14 cellular contexts compared by ENCODE assay signal in genomic region chr21:45947716-45948255, GRCh38. TPM values are rescaled to one million over a fixed set of nuclear protein-coding genes. Genes with fewer than 3 reads are reported as not detected.
DNase-seq lines count a peak whose midpoint lies in the region; TF ChIP-seq lines count a peak whose summit lies in the region.
"Had no signal": no experiment of that assay in that cellular context is flagged by ENCODE, and none has a peak within 500 bp of the region (broad histone marks: within the 10 kb centered on the region; RNA-seq: fewer than 3 reads in every experiment).

No MANE protein-coding gene starts in this region.

- no peak overlapping the region for H2BK120ac ChIP-seq in trophoblast cell (ENCODE audit: insufficient read depth, low read length, poor library complexity)

- no peak overlapping the region for H2AK5ac ChIP-seq in trophoblast cell (ENCODE audit: low read length)

- H2BK5ac ChIP-seq in trophoblast cell (ENCODE audit: low read depth, low read length, poor library complexity), result no peak overlapping the region

- no CpG with 5 or more reads among the region's 16 CpGs for WGBS in trophoblast cell (ENCODE audit: extremely low coverage, insufficient coverage, insufficient read length)

- H3K27me3 ChIP-seq in BLaER1 (no peaks in the 10 kb centered on the region), H7 (ENCODE audit: control insufficient read depth, insufficient read depth, low read length) (no peaks in the 10 kb centered on the region), osteoblast (ENCODE audit: insufficient read depth, low read length) (peaks cover 14% of the 10 kb centered on the region), trophoblast cell (ENCODE audit: insufficient read depth, low read length) (no peaks in the 10 kb centered on the region)

- H3K4ac ChIP-seq in trophoblast cell (ENCODE audit: low read depth, low read length), result no peak overlapping the region

- no peak overlapping the region for H3K18ac ChIP-seq in trophoblast cell (ENCODE audit: low read length)

- TF ChIP-seq CTCF in osteoblast (IDR thresholded peaks at IDR 0.05; ENCODE audit: extremely low read depth, low read depth, low read length), result no peak

- no peak overlapping the region for H4K91ac ChIP-seq in trophoblast cell (ENCODE audit: low read depth, low read length)

- H3K27ac ChIP-seq in BLaER1, result no peak overlapping the region
- H3K27ac ChIP-seq in osteoblast (ENCODE audit: low read depth, low read length), result no peak overlapping the region
- no peak overlapping the region for H3K27ac ChIP-seq in trophoblast cell (ENCODE audit: low read depth, low read length)
- H3K27ac ChIP-seq: C4-2B had no signal

- H3K4me2 ChIP-seq in BLaER1 (peak overlapping the region; percentile 29; the same call in 1 of the 2 replicates), osteoblast (ENCODE audit: insufficient read depth, low read length) (no peak overlapping the region), trophoblast cell (ENCODE audit: low read length) (no peak overlapping the region)

- no peak overlapping the region for H2BK12ac ChIP-seq in trophoblast cell (ENCODE audit: low read length)

- DNase-seq in H7 (peak; percentile 31), ecto neural progenitor cell (ENCODE audit: low spot score) (peak; percentile 32), osteoblast (ENCODE audit: insufficient read length, low spot score, missing footprints) (peak; percentile 71), occipital lobe (lab: John Stamatoyannopoulos, UW) (no peak), trophoblast cell (no peak)
- DNase-seq in activated CD4-positive, alpha-beta T cell treated with anti-CD3 and anti-CD28 coated beads, Interleukin-2, amount 50 U/mL, for 48 hours, result no peak
- DNase-seq: CD4-positive, CD25-positive, alpha-beta regulatory T cell; CD8-positive, alpha-beta T cell; DND-41; GOT3; HCEC 1CT had no signal

- no peak overlapping the region for H3K14ac ChIP-seq in trophoblast cell (ENCODE audit: low read length)

- H3K9ac ChIP-seq in BLaER1 (no peak overlapping the region), trophoblast cell (ENCODE audit: low read length) (no peak overlapping the region)

- H3K36me3 ChIP-seq in BLaER1 (no peaks in the 10 kb centered on the region), H7 (replicated peaks; ENCODE audit: control insufficient read depth, insufficient read depth, low read length) (no peaks in the 10 kb centered on the region), osteoblast (ENCODE audit: insufficient read depth, low read length) (no peaks in the 10 kb centered on the region), trophoblast cell (ENCODE audit: control insufficient read depth in 1 of 2, insufficient read depth in 2 of 2, low read length in 2 of 2) (no peaks in the 10 kb centered on the region)

- H3K79me2 ChIP-seq in osteoblast (ENCODE audit: insufficient read depth, low read length), result no peaks in the 10 kb centered on the region
- no peaks in the 10 kb centered on the region for H3K79me2 ChIP-seq in trophoblast cell (ENCODE audit: control insufficient read depth, insufficient read depth, low read length, poor library complexity)

- H2AFZ ChIP-seq in osteoblast (ENCODE audit: low read length) (no peak overlapping the region), trophoblast cell (ENCODE audit: insufficient read depth, low read length, poor library complexity) (no peak overlapping the region)

- H4K20me1 ChIP-seq in BLaER1 (no peaks in the 10 kb centered on the region), osteoblast (ENCODE audit: insufficient read depth, low read length) (no peaks in the 10 kb centered on the region)

- H3K4me3 ChIP-seq in BLaER1 (no peak overlapping the region), H7 (ENCODE audit: insufficient read depth, low read depth, low read length) (no peak overlapping the region), osteoblast (ENCODE audit: insufficient read depth, low read length) (no peak overlapping the region), trophoblast cell (ENCODE audit: low read depth, low read length) (no peak overlapping the region)

- no peak overlapping the region for H4K12ac ChIP-seq in trophoblast cell (ENCODE audit: low read depth, low read length)

- H3K79me1 ChIP-seq in trophoblast cell (ENCODE audit: low read length), result no peaks in the 10 kb centered on the region

- no peak overlapping the region for H3K23ac ChIP-seq in trophoblast cell (ENCODE audit: low read length)

- H3K4me1 ChIP-seq in BLaER1 (peaks cover 52% of the 10 kb centered on the region), osteoblast (ENCODE audit: insufficient read depth, low read length) (peaks cover 7% of the 10 kb centered on the region), trophoblast cell (ENCODE audit: control insufficient read depth in 1 of 2, insufficient read depth in 2 of 2, low read length in 2 of 2) (no peaks in the 10 kb centered on the region)

- H4K8ac ChIP-seq in trophoblast cell (ENCODE audit: low read depth, low read length), result no peak overlapping the region

- peaks cover 10% of the 10 kb centered on the region; the same call in 1 of the 2 replicates for H3K9me3 ChIP-seq in BLaER1
- no peaks in the 10 kb centered on the region for H3K9me3 ChIP-seq in osteoblast (ENCODE audit: low read depth, low read length)
- peaks cover 9% of the 10 kb centered on the region for H3K9me3 ChIP-seq in trophoblast cell (ENCODE audit: insufficient read depth, low read depth, low read length)
- H3K9me3 ChIP-seq: Caco-2 had no signal

RNA-seq across cellular contexts. Expression of gene COL6A1, which starts 33.8 kb away (rescaled TPM):
- total RNA-seq in H7 (2014; rRNA removed; shearing (Covaris generic)), result 243 and 283 TPM in 2 replicates
- total RNA-seq in osteoblast (1,531 and 1,612 TPM in 2 replicates), occipital lobe (41.0 TPM)
- polyA plus RNA-seq in trophoblast cell (2013), result 53.0 and 55.7 TPM in 2 replicates

Comparison
In these comparisons a context has a peak if more than half of its experiments do, and no peak if none do; other contexts are left out.
1. DNase-seq: peak in H7 (single experiment), ecto neural progenitor cell (single experiment) and osteoblast (single experiment); none in activated CD4-positive, alpha-beta T cell treated with anti-CD3 and anti-CD28 coated beads, Interleukin-2, amount 50 U/mL, for 48 hours (0 of 2), occipital lobe (single experiment) and trophoblast cell (0 of 2).